In genomic region chr22:47269689-47270088, GRCh38 we compare ENCODE assay signal across 7 cellular contexts.
"Had no signal": no experiment of that assay in that cellular context is flagged by ENCODE, and none has a peak within 500 bp of the region (broad histone marks: within the 10 kb centered on the region; RNA-seq: fewer than 3 reads in every experiment).

No MANE protein-coding gene starts in this region.

- H3K4me3 Mint-ChIP-seq: HFFc6 had no signal

- H3K36me3 Mint-ChIP-seq: IgD-negative memory B cell had no signal

- H3K27ac Mint-ChIP-seq: HFFc6 had no signal

- H3K27ac ChIP-seq: GM23248 had no signal

- DNase-seq: GM23248, GOT3, H7, HFFc6 had no signal

- H3K4me3 ChIP-seq: GM23248, HAP-1 had no signal

- H3K36me3 ChIP-seq: HAP-1 had no signal

- FAIRE-seq: HTR-8/SVneo had no signal

- H3K9me3 ChIP-seq: HAP-1 had no signal

- H3K9ac ChIP-seq: GM23248 had no signal

- H3K4me1 ChIP-seq: HAP-1 had no signal

- H3K4me1 Mint-ChIP-seq: IgD-negative memory B cell had no signal
